1 cellular context compared by ENCODE assay signal in genomic region chr1:247639381-247639981, GRCh38.
TF ChIP-seq lines count a peak whose summit lies in the region.

No MANE protein-coding gene starts in this region.

TF ChIP-seq in H1, 55 proteins besides CTCF, POLR2A, EP300 and RAD21:
- peak; percentile 87 for TF ChIP-seq E2F6 (IDR thresholded peaks at IDR 0.05)
- no peak for TF ChIP-seq SAP30 (IDR thresholded peaks at IDR 0.05; ENCODE audit: insufficient read depth, insufficient replicate concordance, low read length)
- peak; percentile 57 for TF ChIP-seq KDM4A (IDR thresholded peaks at IDR 0.05; ENCODE audit: low read depth, low read length, severe bottlenecking)
- TF ChIP-seq PHF8 (conservative IDR thresholded peaks at IDR 0.05; ENCODE audit: low read depth, low read length), result 0 out of 2 replicates have a peak, but pooled peaks have one; percentile 32
- TF ChIP-seq EZH2 (IDR thresholded peaks at IDR 0.05; ENCODE audit: low read depth, low read length, severe bottlenecking), result no peak
- TF ChIP-seq MAX (IDR thresholded peaks at IDR 0.05), result peak; percentile 70
- TF ChIP-seq EGR1 (IDR thresholded peaks at IDR 0.05; ENCODE audit: borderline replicate concordance, low read depth, low read length), result 0 out of 2 replicates have a peak, but pooled peaks have one; percentile 9
- no peak for TF ChIP-seq KDM1A (IDR thresholded peaks at IDR 0.05; ENCODE audit: borderline replicate concordance, low read length)
- TF ChIP-seq HDAC2 (IDR thresholded peaks at IDR 0.05; ENCODE audit: borderline replicate concordance in 1 of 2, low read depth in 2 of 2, low read length in 2 of 2), result no peak
- TF ChIP-seq SP4 (IDR thresholded peaks at IDR 0.05; ENCODE audit: low read length), result no peak
